ENCODE assay signal across 1 cellular context in genomic region chr16:31141489-31142108, GRCh38.
TF ChIP-seq lines count a peak whose summit lies in the region.

No MANE protein-coding gene starts in this region.

TF ChIP-seq in endothelial cell of umbilical vein, 7 proteins besides CTCF, POLR2A, EP300 and RAD21:
- TF ChIP-seq MAX (IDR thresholded peaks at IDR 0.05; ENCODE audit: insufficient read depth, insufficient read length) (no peak), FOS (IDR thresholded peaks at IDR 0.05; ENCODE audit: borderline replicate concordance, insufficient read depth, low read length) (no peak), GATA2 (IDR thresholded peaks at IDR 0.05; ENCODE audit: insufficient read depth, insufficient read length, low read depth, low read length) (no peak), JUN (IDR thresholded peaks at IDR 0.05; ENCODE audit: borderline replicate concordance, insufficient read depth, insufficient read length, low read depth) (no peak), EZH2 (IDR thresholded peaks at IDR 0.05; ENCODE audit: borderline replicate concordance, low read depth, low read length, severe bottlenecking) (no peak), MYC (IDR thresholded peaks at IDR 0.05; ENCODE audit: low read depth, low read length) (no peak), POLR2AphosphoS5 (IDR thresholded peaks at IDR 0.05; ENCODE audit: insufficient read depth, low read depth, low read length) (no peak)
